11 cellular contexts compared by ENCODE assay signal in the genomic region with DNA sequence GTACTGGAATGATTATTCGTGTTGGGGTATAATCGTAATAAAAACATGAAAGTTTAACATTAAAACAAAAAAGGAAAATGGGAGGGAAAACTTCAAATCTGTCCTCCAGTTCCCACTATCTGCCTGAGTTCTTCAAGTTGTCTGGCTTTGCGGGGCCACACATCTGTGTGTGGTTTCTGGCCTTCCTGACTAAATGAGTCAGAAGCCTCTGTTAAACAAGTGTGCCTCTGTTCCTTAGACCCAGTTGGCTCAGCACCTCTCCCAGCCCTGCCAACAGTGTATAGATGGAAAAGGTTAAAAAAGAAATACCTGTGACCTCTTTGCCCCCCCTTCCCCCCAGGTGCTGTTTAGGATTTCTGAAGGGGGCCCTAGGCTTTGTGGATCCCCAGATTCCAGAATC. TPM values are rescaled to one million over a fixed set of nuclear protein-coding genes. Genes with fewer than 3 reads are reported as not detected.
DNase-seq lines count a peak whose midpoint lies in the region; ATAC-seq, FAIRE-seq and TF ChIP-seq lines count a peak whose summit lies in the region.
"Had no signal": no experiment of that assay in that cellular context is flagged by ENCODE, and none has a peak within 500 bp of the region (broad histone marks: within the 10 kb centered on the region; RNA-seq: fewer than 3 reads in every experiment).

No MANE protein-coding gene starts in this region.

- H3K4me1 Mint-ChIP-seq in MCF 10A (ENCODE audit: insufficient read depth, unreplicated experiment) = peaks cover 25% of the 10 kb centered on the region

- FAIRE-seq in GM19239 (lab: Jason Lieb, UNC) = no peak

- H3K9me3 ChIP-seq in spleen = no peaks in the 10 kb centered on the region
- H3K9me3 ChIP-seq: right atrium auricular region had no signal

- WGBS in spleen, 5 donors = 56 to 69% (median 57%) methylated on average over 3 of the region's 3 CpGs

- H3K36me3 ChIP-seq in spleen = no peaks in the 10 kb centered on the region
- H3K36me3 ChIP-seq: right atrium auricular region had no signal

- DNase-seq in Kasumi-1 (lab: John Stamatoyannopoulos, UW) (peak; percentile 38 to 44), MCF 10A (ENCODE audit: unreplicated experiment) (peak; percentile 89), retinal pigment epithelial cell (ENCODE audit: low read depth) (peak; percentile 45), NCI-H2227 treated with DMSO at 0.1 percent for 48 hours (lab: John Stamatoyannopoulos, UW) (no peak), GM19239 (ENCODE audit: insufficient read length, low spot score) (no peak), spleen (no peak)
- DNase-seq: activated CD4-positive, CD25-positive, alpha-beta regulatory T cell treated with anti-CD3 and anti-CD28 coated beads, Interleukin-2, amount 50 U/mL, for 72 hours; NCI-H1436 had no signal

- H3K27me3 ChIP-seq in spleen (replicated peaks in 1 of 7) = peaks cover 0 to 13% (median 0%) of the 10 kb centered on the region in 7 donors
- H3K27me3 ChIP-seq: right atrium auricular region had no signal

- no peaks in the 10 kb centered on the region for H3K27me3 Mint-ChIP-seq in MCF 10A (ENCODE audit: insufficient read depth, unreplicated experiment)

- TSS peak; percentile 89 for BruUV-seq in MCF 10A (replicated peaks; lab: Mats Ljungman, UMichigan)

- peaks cover 38% of the 10 kb centered on the region for H3K36me3 Mint-ChIP-seq in MCF 10A (ENCODE audit: insufficient read depth, unreplicated experiment)

- no peak for TF ChIP-seq POLR2A in spleen (IDR thresholded peaks at IDR 0.05)

- CTCF ChIA-PET in MCF 10A (lab: Yijun Ruan, JAX) = interaction anchor here (0.6 to 3.7 kb wide), 6 partner anchors 17 to 672 kb away, joined by 3 to 11 read pairs (median 6); a partner anchor contains a TSS

- H3K4me3 ChIP-seq in retinal pigment epithelial cell (ENCODE audit: low read length) (no peak overlapping the region), spleen (no peak overlapping the region)
- H3K4me3 ChIP-seq: right atrium auricular region had no signal

- no peak overlapping the region for H3K27ac ChIP-seq in spleen
- H3K27ac ChIP-seq: right atrium auricular region had no signal

- intact Hi-C loops in MCF 10A (cut with micrococcal nuclease) (loop anchor here (1.0 to 2.0 kb wide), 2 partner anchors 16 to 30 kb away; a partner anchor contains a TSS), spleen (cut with DNase I; ENCODE audit: low total_unique reads) (no loop called here)

- no peaks in the 10 kb centered on the region for H3K9me3 Mint-ChIP-seq in MCF 10A (ENCODE audit: unreplicated experiment)

- POLR2A ChIA-PET in MCF 10A (lab: Yijun Ruan, JAX) = interaction anchor here (0.9 to 5.0 kb wide), 8 partner anchors 12 to 141 kb away, joined by 3 to 36 read pairs (median 5); a partner anchor contains a TSS

- peak overlapping the region; percentile 99 for H3K27ac Mint-ChIP-seq in MCF 10A (ENCODE audit: low read depth, unreplicated experiment)

- H3K4me1 ChIP-seq in spleen = no peaks in the 10 kb centered on the region
- H3K4me1 ChIP-seq: right atrium auricular region had no signal

- no peak for TF ChIP-seq CTCF in MCF 10A (IDR thresholded peaks at IDR 0.05; ENCODE audit: unreplicated experiment)
- TF ChIP-seq CTCF in retinal pigment epithelial cell (conservative IDR thresholded peaks at IDR 0.05; ENCODE audit: low read depth, low read length) = no peak
- TF ChIP-seq CTCF in spleen (IDR thresholded peaks at IDR 0.05 in 8 of 11, conservative IDR thresholded peaks at IDR 0.05 in 3 of 11) = no peak

- ATAC-seq in GM19023 (IDR thresholded peaks at IDR 0.05; ENCODE audit: unreplicated experiment) = peak; percentile 54
- ATAC-seq in GM18861 (IDR thresholded peaks at IDR 0.05; ENCODE audit: unreplicated experiment) = no peak

- peak overlapping the region; percentile 34 for H3K4me3 Mint-ChIP-seq in MCF 10A (ENCODE audit: unreplicated experiment)

RNA-seq across cellular contexts. Expression of a gene that starts 30.2 kb away (rescaled TPM):
- 29.3 and 47.5 TPM in 2 replicates for total RNA-seq in MCF 10A (2022)
- total RNA-seq in spleen = not detected
- polyA plus RNA-seq in spleen = under 1 TPM in 1 of 3 donors, not detected in 2; 0.02 TPM
- total RNA-seq: right atrium auricular region had no signal

Comparison
In these comparisons a context has a peak if more than half of its experiments do, and no peak if none do; other contexts are left out.
1. DNase-seq: peak in Kasumi-1 (2 of 2), MCF 10A (single experiment) and retinal pigment epithelial cell (single experiment); none in NCI-H2227 treated with DMSO at 0.1 percent for 48 hours (single experiment), GM19239 (single experiment) and spleen (single experiment).
2. RNA of a gene that starts 30.2 kb away (total RNA-seq): 29.3 to 47.5 TPM in MCF 10A; not detected in spleen; every median in the first group is over 10 times any median in the second.